Comparison of ENCODE assay signal across 13 cellular contexts in genomic region chr9:81389569-81389993, GRCh38.
A peak's percentile ranks its signal among the peaks of the same experiment; 100 is the strongest.
DNase-seq lines count a peak whose midpoint lies in the region; ATAC-seq, FAIRE-seq and TF ChIP-seq lines count a peak whose summit lies in the region.
"Had no signal": no experiment of that assay in that cellular context is flagged by ENCODE, and none has a peak within 500 bp of the region (broad histone marks: within the 10 kb centered on the region; RNA-seq: fewer than 3 reads in every experiment).

No MANE protein-coding gene starts in this region.

- H3K27ac Mint-ChIP-seq in activated CD4-positive, alpha-beta T cell treated with anti-CD3 and anti-CD28 coated beads, Interleukin-2, amount 10 ng/mL, durations not matched to agents 7 days and 5 days, result no peak overlapping the region
- H3K27ac Mint-ChIP-seq in activated naive CD8-positive, alpha-beta T cell treated with anti-CD3 and anti-CD28 coated beads for 36 hours, result no peak overlapping the region
- H3K27ac Mint-ChIP-seq: memory B cell had no signal

- H3K9me3 ChIP-seq in aorta (ENCODE audit: control insufficient read depth, low read length), result no peaks in the 10 kb centered on the region
- H3K9me3 ChIP-seq: BLaER1 had no signal

- CTCF ChIA-PET in activated CD4-positive, alpha-beta T cell treated with anti-CD3 and anti-CD28 coated beads, Interleukin-2, amount 10 ng/mL, durations not matched to agents 7 days and 5 days (lab: Charles Lee), result no interaction called here

- H3K4me3 Mint-ChIP-seq in activated CD4-positive, alpha-beta T cell treated with anti-CD3 and anti-CD28 coated beads, Interleukin-2, amount 10 ng/mL, durations not matched to agents 7 days and 5 days, result no peak overlapping the region
- no peak overlapping the region for H3K4me3 Mint-ChIP-seq in activated naive CD8-positive, alpha-beta T cell treated with anti-CD3 and anti-CD28 coated beads for 36 hours
- H3K4me3 Mint-ChIP-seq: central memory CD8-positive, alpha-beta T cell; memory B cell had no signal

- H3K36me3 ChIP-seq in bronchial epithelial cell (ENCODE audit: control insufficient read depth, insufficient read depth, low read length) (no peaks in the 10 kb centered on the region), aorta (ENCODE audit: control insufficient read depth in 1 of 2, insufficient read depth in 2 of 2, low read length in 1 of 2) (no peaks in the 10 kb centered on the region)
- H3K36me3 ChIP-seq: BLaER1 had no signal

- H3K27me3 Mint-ChIP-seq in activated CD4-positive, alpha-beta T cell treated with anti-CD3 and anti-CD28 coated beads, Interleukin-2, amount 10 ng/mL, durations not matched to agents 7 days and 5 days, result no peaks in the 10 kb centered on the region
- H3K27me3 Mint-ChIP-seq in activated naive CD8-positive, alpha-beta T cell treated with anti-CD3 and anti-CD28 coated beads for 36 hours, result no peaks in the 10 kb centered on the region
- H3K27me3 Mint-ChIP-seq: central memory CD8-positive, alpha-beta T cell had no signal

- H3K9me3 Mint-ChIP-seq in activated CD4-positive, alpha-beta T cell treated with anti-CD3 and anti-CD28 coated beads, Interleukin-2, amount 10 ng/mL, durations not matched to agents 7 days and 5 days, result no peaks in the 10 kb centered on the region
- no peaks in the 10 kb centered on the region for H3K9me3 Mint-ChIP-seq in activated naive CD8-positive, alpha-beta T cell treated with anti-CD3 and anti-CD28 coated beads for 36 hours
- H3K9me3 Mint-ChIP-seq: memory B cell had no signal

- TF ChIP-seq CTCF in bronchial epithelial cell (IDR thresholded peaks at IDR 0.05; ENCODE audit: insufficient read depth, low read length, severe bottlenecking), result no peak

- H3K27me3 ChIP-seq in bronchial epithelial cell (ENCODE audit: control insufficient read depth, insufficient read depth, low read length) (no peaks in the 10 kb centered on the region), aorta (ENCODE audit: control insufficient read depth in 1 of 2, insufficient read depth in 2 of 2, low read length in 1 of 2) (no peaks in the 10 kb centered on the region)
- H3K27me3 ChIP-seq: BLaER1 had no signal

- peak; percentile 98 for FAIRE-seq in bronchial epithelial cell (lab: Jason Lieb, UNC)

- peak; percentile 17 for DNase-seq in NCI-H2227 treated with DMSO at 0.1 percent for 48 hours (lab: John Stamatoyannopoulos, UW)
- no peak for DNase-seq in NCI-H2227 (lab: John Stamatoyannopoulos, UW; ENCODE audit: unreplicated experiment)
- DNase-seq in bronchial epithelial cell (ENCODE audit: low read depth), result peak; percentile 99
- DNase-seq in kidney tubule cell (ENCODE audit: low spot score), result peak; percentile 100
- peak in 1 of 2 donors; percentile 63 for DNase-seq in aorta
- no peak for DNase-seq in activated CD4-positive, alpha-beta T cell treated with anti-CD3 and anti-CD28 coated beads, Interleukin-2, amount 10 ng/mL, durations not matched to agents 7 days and 5 days
- DNase-seq in iPS-NIHi7 (ENCODE audit: extremely low spot score), result no peak
- DNase-seq in activated naive CD8-positive, alpha-beta T cell treated with anti-CD3 and anti-CD28 coated beads for 36 hours, result no peak
- DNase-seq: activated CD4-positive, CD25-positive, alpha-beta regulatory T cell treated with anti-CD3 and anti-CD28 coated beads, Interleukin-2, amount 50 U/mL, for 72 hours; NCI-H2107 had no signal

- no peaks in the 10 kb centered on the region for H3K4me1 Mint-ChIP-seq in activated CD4-positive, alpha-beta T cell treated with anti-CD3 and anti-CD28 coated beads, Interleukin-2, amount 10 ng/mL, durations not matched to agents 7 days and 5 days
- H3K4me1 Mint-ChIP-seq in activated naive CD8-positive, alpha-beta T cell treated with anti-CD3 and anti-CD28 coated beads for 36 hours, result no peaks in the 10 kb centered on the region
- H3K4me1 Mint-ChIP-seq: central memory CD8-positive, alpha-beta T cell; memory B cell had no signal

- H3K4me3 ChIP-seq in bronchial epithelial cell (ENCODE audit: low read depth, low read length) (no peak overlapping the region), aorta (ENCODE audit: low read length in 2 of 2) (no peak overlapping the region)
- H3K4me3 ChIP-seq: BLaER1 had no signal

- ATAC-seq in aorta (ENCODE audit: low FRiP score), result peak; percentile 64

- no peaks in the 10 kb centered on the region for H3K36me3 Mint-ChIP-seq in activated CD4-positive, alpha-beta T cell treated with anti-CD3 and anti-CD28 coated beads, Interleukin-2, amount 10 ng/mL, durations not matched to agents 7 days and 5 days (ENCODE audit: low read depth)
- H3K36me3 Mint-ChIP-seq in activated naive CD8-positive, alpha-beta T cell treated with anti-CD3 and anti-CD28 coated beads for 36 hours, result no peaks in the 10 kb centered on the region
- H3K36me3 Mint-ChIP-seq: memory B cell had no signal

- intact Hi-C loops in aorta (cut with DNase I), result no loop called here

- WGBS in aorta, 2 donors, result 28 to 49% methylated on average over 6 of the region's 6 CpGs

- POLR2A ChIA-PET in activated CD4-positive, alpha-beta T cell treated with anti-CD3 and anti-CD28 coated beads, Interleukin-2, amount 10 ng/mL, durations not matched to agents 7 days and 5 days (lab: Charles Lee), result no interaction called here

- H3K27ac ChIP-seq in aorta (ENCODE audit: low read depth in 1 of 2, low read length in 2 of 2), result no peak overlapping the region

- H3K4me1 ChIP-seq in aorta (ENCODE audit: control insufficient read depth in 1 of 2, insufficient read depth in 2 of 2, low read length in 2 of 2), result peaks cover 2 to 4% of the 10 kb centered on the region in 2 donors

Comparison
In these comparisons a context has a peak if more than half of its experiments do, and no peak if none do; other contexts are left out.
1. DNase-seq: peak in NCI-H2227 treated with DMSO at 0.1 percent for 48 hours (single experiment), bronchial epithelial cell (single experiment) and kidney tubule cell (single experiment); none in NCI-H2227 (single experiment), activated CD4-positive, alpha-beta T cell treated with anti-CD3 and anti-CD28 coated beads, Interleukin-2, amount 10 ng/mL, durations not matched to agents 7 days and 5 days (single experiment), iPS-NIHi7 (single experiment) and activated naive CD8-positive, alpha-beta T cell treated with anti-CD3 and anti-CD28 coated beads for 36 hours (single experiment).